Comparison of ENCODE assay signal across 1 cellular context in genomic region chr15:68053001-68053400, GRCh38.
TF ChIP-seq lines count a peak whose summit lies in the region.

No MANE protein-coding gene starts in this region.

TF ChIP-seq in HEK293T, 16 proteins besides CTCF, POLR2A, EP300 and RAD21 (continued from another document):
- no peak for TF ChIP-seq HDGF (IDR thresholded peaks at IDR 0.05; ENCODE audit: borderline replicate concordance)
